Comparison of ENCODE assay signal across 1 cellular context in genomic region chr11:66970808-66971442, GRCh38.
TF ChIP-seq lines count a peak whose summit lies in the region.

No MANE protein-coding gene starts in this region.

TF ChIP-seq in liver, 16 proteins besides CTCF, POLR2A, EP300 and RAD21 (continued from another document):
- peak; percentile 92 for TF ChIP-seq ZBTB33 (IDR thresholded peaks at IDR 0.05)
- TF ChIP-seq YY1 (IDR thresholded peaks at IDR 0.05) = peak; percentile 72
- TF ChIP-seq RXRA (IDR thresholded peaks at IDR 0.05) = peak; percentile 97 to 98
- peak in 1 of 2 donors; percentile 43 for TF ChIP-seq GABPA (IDR thresholded peaks at IDR 0.05 in 1 of 2, conservative IDR thresholded peaks at IDR 0.05 in 1 of 2)
- TF ChIP-seq NR2F2 (IDR thresholded peaks at IDR 0.05) = peak; percentile 95
- TF ChIP-seq ATF3 (IDR thresholded peaks at IDR 0.05) = peak; percentile 77
- TF ChIP-seq FOXA2 (IDR thresholded peaks at IDR 0.05) = peak; percentile 65
TF ChIP-seq in liver: peak in this region for 14.
